8 cellular contexts compared by ENCODE assay signal in the genomic region with DNA sequence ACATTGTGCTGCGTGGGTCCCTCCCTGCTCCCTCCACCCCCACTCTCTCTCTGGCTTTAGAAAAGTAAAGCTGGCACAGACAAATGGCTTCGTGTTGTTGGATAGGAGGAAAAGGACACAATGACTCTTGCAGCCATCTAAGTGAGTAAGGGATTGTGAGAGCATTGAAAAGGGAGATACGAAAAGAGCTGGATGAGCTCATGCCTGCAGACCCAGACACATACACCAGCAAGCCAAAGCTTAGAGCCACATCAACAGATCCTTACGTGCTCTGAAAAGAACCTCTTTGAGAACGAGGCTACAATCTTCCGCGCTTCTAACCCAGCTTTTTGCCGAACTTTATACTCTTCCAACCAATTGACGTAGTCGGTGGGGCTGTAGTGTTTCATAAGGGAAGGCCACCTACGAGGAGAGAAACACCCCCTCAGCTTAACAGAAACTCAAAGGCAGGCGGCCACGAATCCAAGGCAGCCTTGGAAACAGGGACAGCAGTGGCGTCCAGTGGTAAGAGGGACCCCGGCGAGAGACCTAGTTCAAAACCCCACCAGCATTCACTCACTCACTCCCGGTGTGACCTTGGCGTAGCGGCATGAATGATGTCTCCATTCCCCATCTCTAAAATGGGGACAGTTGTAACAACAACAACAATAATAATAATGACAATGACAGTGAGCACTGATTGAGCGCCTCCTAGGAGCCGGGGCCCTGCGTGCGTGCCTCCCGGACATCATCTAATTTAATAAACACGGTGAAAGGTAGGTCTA. TPM values are rescaled to one million over a fixed set of nuclear protein-coding genes. Genes with fewer than 3 reads are reported as not detected.
DNase-seq lines count a peak whose midpoint lies in the region; ATAC-seq lines count a peak whose summit lies in the region.

No MANE protein-coding gene starts in this region.

- H3K14ac ChIP-seq in trophoblast cell (ENCODE audit: low read length): peak overlapping the region; percentile 11

- peak overlapping the region; percentile 51 for H2AFZ ChIP-seq in trophoblast cell (ENCODE audit: insufficient read depth, low read length, poor library complexity)

- H3K23ac ChIP-seq in trophoblast cell (ENCODE audit: low read length): peak overlapping the region; percentile 91

- no peaks in the 10 kb centered on the region for H3K9me3 ChIP-seq in trophoblast cell (ENCODE audit: insufficient read depth, low read depth, low read length)

- no peak overlapping the region for H4K12ac ChIP-seq in trophoblast cell (ENCODE audit: low read depth, low read length)

- peak overlapping the region; percentile 97 for H3K4me2 ChIP-seq in trophoblast cell (ENCODE audit: low read length)

- no peak overlapping the region for H4K8ac ChIP-seq in trophoblast cell (ENCODE audit: low read depth, low read length)

- CTCF ChIA-PET in activated naive CD4-positive, alpha-beta T cell treated with anti-CD3 and anti-CD28 coated beads, Interleukin-2, amount 10 ng/mL, durations not matched to agents 7 days and 5 days (lab: Charles Lee): no interaction called here

- no peak overlapping the region for H4K91ac ChIP-seq in trophoblast cell (ENCODE audit: low read depth, low read length)

- H3K79me1 ChIP-seq in trophoblast cell (ENCODE audit: low read length): peaks cover 4% of the 10 kb centered on the region

- H3K4ac ChIP-seq in trophoblast cell (ENCODE audit: low read depth, low read length): peak overlapping the region; percentile 41

- no peak for ATAC-seq in activated naive CD8-positive, alpha-beta T cell treated with anti-CD3 and anti-CD28 coated beads, Interleukin-2, amount 50 U/mL, for 24 hours
- peak; percentile 64 for ATAC-seq in left ventricle myocardium superior
- ATAC-seq in GM21360 (IDR thresholded peaks at IDR 0.05; ENCODE audit: unreplicated experiment): no peak

- H3K4me3 ChIP-seq in trophoblast cell (ENCODE audit: low read depth, low read length): peak overlapping the region; percentile 100

- peak overlapping the region; percentile 86 for H3K27ac Mint-ChIP-seq in activated naive CD4-positive, alpha-beta T cell treated with anti-CD3 and anti-CD28 coated beads, Interleukin-2, amount 10 ng/mL, durations not matched to agents 7 days and 5 days
- peak overlapping the region; percentile 80 for H3K27ac Mint-ChIP-seq in activated naive CD8-positive, alpha-beta T cell treated with anti-CD3 and anti-CD28 coated beads, Interleukin-2, amount 50 U/mL, for 24 hours

- peaks cover 7% of the 10 kb centered on the region for H3K79me2 ChIP-seq in trophoblast cell (ENCODE audit: control insufficient read depth, insufficient read depth, low read length, poor library complexity)

- H3K27me3 Mint-ChIP-seq in activated naive CD4-positive, alpha-beta T cell treated with anti-CD3 and anti-CD28 coated beads, Interleukin-2, amount 10 ng/mL, durations not matched to agents 7 days and 5 days: peaks cover 23% of the 10 kb centered on the region
- peaks cover 10% of the 10 kb centered on the region for H3K27me3 Mint-ChIP-seq in activated naive CD8-positive, alpha-beta T cell treated with anti-CD3 and anti-CD28 coated beads, Interleukin-2, amount 50 U/mL, for 24 hours

- peak overlapping the region; percentile 80 for H3K4me3 Mint-ChIP-seq in activated naive CD4-positive, alpha-beta T cell treated with anti-CD3 and anti-CD28 coated beads, Interleukin-2, amount 10 ng/mL, durations not matched to agents 7 days and 5 days
- peak overlapping the region; percentile 94 for H3K4me3 Mint-ChIP-seq in activated naive CD8-positive, alpha-beta T cell treated with anti-CD3 and anti-CD28 coated beads, Interleukin-2, amount 50 U/mL, for 24 hours

- H3K27ac ChIP-seq in trophoblast cell (ENCODE audit: low read depth, low read length): no peak overlapping the region

- peaks cover 6 to 9% of the 10 kb centered on the region in 2 experiments for H3K4me1 ChIP-seq in trophoblast cell (ENCODE audit: control insufficient read depth in 1 of 2, insufficient read depth in 2 of 2, low read length in 2 of 2)

- intact Hi-C loops in left ventricle myocardium superior (cut with micrococcal nuclease): no loop called here

- H2AK5ac ChIP-seq in trophoblast cell (ENCODE audit: low read length): no peak overlapping the region

- H2BK5ac ChIP-seq in trophoblast cell (ENCODE audit: low read depth, low read length, poor library complexity): no peak overlapping the region

- H3K36me3 ChIP-seq in trophoblast cell (ENCODE audit: control insufficient read depth in 1 of 2, insufficient read depth in 2 of 2, low read length in 2 of 2): peaks cover 6 to 7% of the 10 kb centered on the region in 2 experiments

- no peak for DNase-seq in activated naive CD4-positive, alpha-beta T cell treated with anti-CD3 and anti-CD28 coated beads, Interleukin-2, amount 10 ng/mL, durations not matched to agents 7 days and 5 days
- DNase-seq in activated naive CD4-positive, alpha-beta T cell treated with Interleukin-2 at 50 U/mL for 16 hours: no peak
- no peak for DNase-seq in activated naive CD8-positive, alpha-beta T cell treated with anti-CD3 and anti-CD28 coated beads, Interleukin-2, amount 50 U/mL, for 24 hours
- DNase-seq in left ventricle myocardium superior (no peak), trophoblast cell (peak in 1 of 2 donors; percentile 14), NCI-H2029 (lab: John Stamatoyannopoulos, UW) (no peak), SW480 (ENCODE audit: low spot score) (no peak)

- peak overlapping the region; percentile 28 for H3K9ac ChIP-seq in trophoblast cell (ENCODE audit: low read length)

- no peak overlapping the region for H3K18ac ChIP-seq in trophoblast cell (ENCODE audit: low read length)

- peaks cover 28% of the 10 kb centered on the region for H3K36me3 Mint-ChIP-seq in activated naive CD4-positive, alpha-beta T cell treated with anti-CD3 and anti-CD28 coated beads, Interleukin-2, amount 10 ng/mL, durations not matched to agents 7 days and 5 days
- H3K36me3 Mint-ChIP-seq in activated naive CD8-positive, alpha-beta T cell treated with anti-CD3 and anti-CD28 coated beads, Interleukin-2, amount 50 U/mL, for 24 hours (ENCODE audit: low read depth): peaks cover 30% of the 10 kb centered on the region

- H2BK12ac ChIP-seq in trophoblast cell (ENCODE audit: low read length): no peak overlapping the region

- peaks cover 27% of the 10 kb centered on the region for H3K4me1 Mint-ChIP-seq in activated naive CD4-positive, alpha-beta T cell treated with anti-CD3 and anti-CD28 coated beads, Interleukin-2, amount 10 ng/mL, durations not matched to agents 7 days and 5 days
- H3K4me1 Mint-ChIP-seq in activated naive CD8-positive, alpha-beta T cell treated with anti-CD3 and anti-CD28 coated beads, Interleukin-2, amount 50 U/mL, for 24 hours: peaks cover 28% of the 10 kb centered on the region

- WGBS in trophoblast cell (ENCODE audit: extremely low coverage, insufficient coverage, insufficient read length): no CpG with 5 or more reads among the region's 25 CpGs

- H2BK120ac ChIP-seq in trophoblast cell (ENCODE audit: insufficient read depth, low read length, poor library complexity): no peak overlapping the region

- H3K9me3 Mint-ChIP-seq in activated naive CD4-positive, alpha-beta T cell treated with anti-CD3 and anti-CD28 coated beads, Interleukin-2, amount 10 ng/mL, durations not matched to agents 7 days and 5 days: peaks cover 6% of the 10 kb centered on the region
- peaks cover 7% of the 10 kb centered on the region for H3K9me3 Mint-ChIP-seq in activated naive CD8-positive, alpha-beta T cell treated with anti-CD3 and anti-CD28 coated beads, Interleukin-2, amount 50 U/mL, for 24 hours

- no peaks in the 10 kb centered on the region for H3K27me3 ChIP-seq in trophoblast cell (ENCODE audit: insufficient read depth, low read length)

RNA-seq across cellular contexts. Expression of gene FBXO21, which starts 1.1 kb away (rescaled TPM):
- total RNA-seq in left ventricle myocardium superior: 33.5 TPM
- polyA plus RNA-seq in trophoblast cell (2013): 16.7 and 17.5 TPM in 2 replicates
